ENCODE assay signal across 8 cellular contexts in genomic region chr6:3228791-3229565, GRCh38. TPM values are rescaled to one million over a fixed set of nuclear protein-coding genes. Genes with fewer than 3 reads are reported as not detected.
DNase-seq lines count a peak whose midpoint lies in the region; ATAC-seq, FAIRE-seq and TF ChIP-seq lines count a peak whose summit lies in the region.

No MANE protein-coding gene starts in this region.

- no peaks in the 10 kb centered on the region for H3K9me3 ChIP-seq in CD8-positive, alpha-beta T cell (ENCODE audit: low read length)
- H3K9me3 ChIP-seq in iPS DF 6.9 (ENCODE audit: control insufficient read depth, insufficient read depth, low read length): no peaks in the 10 kb centered on the region

- CTCF ChIA-PET in CD8-positive, alpha-beta T cell (lab: Charles Lee): interaction anchor here (1.0 to 2.2 kb wide), 2 partner anchors 18 to 23 kb away, joined by 4 to 6 read pairs; no protein-coding TSS in a partner anchor
- CTCF ChIA-PET in activated CD4-positive, alpha-beta memory T cell treated with anti-CD3 and anti-CD28 coated beads for 36 hours (lab: Charles Lee): interaction anchor here (0.6 to 2.0 kb wide), 4 partner anchors 11 to 102 kb away, joined by 3 to 9 read pairs (median 4); no protein-coding TSS in a partner anchor

- peaks cover 67% of the 10 kb centered on the region for H3K27me3 ChIP-seq in CD8-positive, alpha-beta T cell (ENCODE audit: insufficient read depth, low read length)
- H3K27me3 ChIP-seq in iPS DF 6.9 (ENCODE audit: control insufficient read depth, insufficient read depth, low read length): no peaks in the 10 kb centered on the region

- DNase-seq in CD8-positive, alpha-beta T cell: peak in 6 of 7 experiments; percentile 24 to 64 (median 36)
- DNase-seq in NCI-H128 (lab: John Stamatoyannopoulos, UW; ENCODE audit: unreplicated experiment) (peak; percentile 66), iPS DF 6.9 (ENCODE audit: low read depth, low spot score) (no peak), HTR-8/SVneo (ENCODE audit: insufficient read length, low spot score) (no peak)
- peak; percentile 61 for DNase-seq in activated CD4-positive, alpha-beta memory T cell treated with anti-CD3 and anti-CD28 coated beads for 36 hours

- H3K36me3 Mint-ChIP-seq in CD8-positive, alpha-beta T cell: no peaks in the 10 kb centered on the region
- no peaks in the 10 kb centered on the region for H3K36me3 Mint-ChIP-seq in activated CD4-positive, alpha-beta memory T cell treated with anti-CD3 and anti-CD28 coated beads for 36 hours
- H3K36me3 Mint-ChIP-seq in stimulated activated naive CD8-positive, alpha-beta T cell treated with anti-CD3 and anti-CD28 coated beads, Interleukin-15, Interleukin-2, amounts not matched to agents 100 ng/mL and 50 ng/mL, for 24 hours (ENCODE audit: low read depth): no peaks in the 10 kb centered on the region

- no peaks in the 10 kb centered on the region for H3K9me3 Mint-ChIP-seq in CD8-positive, alpha-beta T cell
- H3K9me3 Mint-ChIP-seq in activated CD4-positive, alpha-beta memory T cell treated with anti-CD3 and anti-CD28 coated beads for 36 hours: no peaks in the 10 kb centered on the region
- H3K9me3 Mint-ChIP-seq in stimulated activated naive CD8-positive, alpha-beta T cell treated with anti-CD3 and anti-CD28 coated beads, Interleukin-15, Interleukin-2, amounts not matched to agents 100 ng/mL and 50 ng/mL, for 24 hours: no peaks in the 10 kb centered on the region

- peak overlapping the region; percentile 86 for H3K4me3 Mint-ChIP-seq in CD8-positive, alpha-beta T cell
- H3K4me3 Mint-ChIP-seq in activated CD4-positive, alpha-beta memory T cell treated with anti-CD3 and anti-CD28 coated beads for 36 hours: peak overlapping the region; percentile 63
- H3K4me3 Mint-ChIP-seq in stimulated activated naive CD8-positive, alpha-beta T cell treated with anti-CD3 and anti-CD28 coated beads, Interleukin-15, Interleukin-2, amounts not matched to agents 100 ng/mL and 50 ng/mL, for 24 hours: peak overlapping the region; percentile 77

- peaks cover 57% of the 10 kb centered on the region for H3K4me1 ChIP-seq in CD8-positive, alpha-beta T cell (ENCODE audit: insufficient read depth, low read length)
- no peaks in the 10 kb centered on the region; the same call in 1 of the 2 replicates for H3K4me1 ChIP-seq in iPS DF 6.9 (ENCODE audit: control insufficient read depth, insufficient read depth, low read length)

- WGBS in iPS DF 6.9 (ENCODE audit: insufficient coverage, insufficient read length): no CpG with 5 or more reads among the region's 62 CpGs

- H3K27me3 Mint-ChIP-seq in CD8-positive, alpha-beta T cell (ENCODE audit: low read depth): peaks cover 64% of the 10 kb centered on the region
- peaks cover 73% of the 10 kb centered on the region for H3K27me3 Mint-ChIP-seq in activated CD4-positive, alpha-beta memory T cell treated with anti-CD3 and anti-CD28 coated beads for 36 hours
- H3K27me3 Mint-ChIP-seq in stimulated activated naive CD8-positive, alpha-beta T cell treated with anti-CD3 and anti-CD28 coated beads, Interleukin-15, Interleukin-2, amounts not matched to agents 100 ng/mL and 50 ng/mL, for 24 hours: peaks cover 84% of the 10 kb centered on the region

- ATAC-seq in CD8-positive, alpha-beta T cell: peak; percentile 50
- ATAC-seq in HG03175 (IDR thresholded peaks at IDR 0.05; ENCODE audit: unreplicated experiment): no peak
- ATAC-seq in GM21723 (IDR thresholded peaks at IDR 0.05; ENCODE audit: unreplicated experiment): no peak

- no peak overlapping the region for H3K27ac ChIP-seq in CD8-positive, alpha-beta T cell (ENCODE audit: low read depth, low read length)
- H3K27ac ChIP-seq in iPS DF 6.9 (ENCODE audit: low read length): no peak overlapping the region

- POLR2A ChIA-PET in CD8-positive, alpha-beta T cell (lab: Charles Lee): interaction anchor here (0.8 kb wide), 1 partner anchor 165 kb away, joined by 3 read pairs; no protein-coding TSS in a partner anchor
- POLR2A ChIA-PET in activated CD4-positive, alpha-beta memory T cell treated with anti-CD3 and anti-CD28 coated beads for 36 hours (lab: Charles Lee): no interaction called here

- peaks cover 48% of the 10 kb centered on the region for H3K4me1 Mint-ChIP-seq in CD8-positive, alpha-beta T cell (ENCODE audit: low read depth)
- H3K4me1 Mint-ChIP-seq in activated CD4-positive, alpha-beta memory T cell treated with anti-CD3 and anti-CD28 coated beads for 36 hours (ENCODE audit: low read depth): peaks cover 44% of the 10 kb centered on the region
- H3K4me1 Mint-ChIP-seq in stimulated activated naive CD8-positive, alpha-beta T cell treated with anti-CD3 and anti-CD28 coated beads, Interleukin-15, Interleukin-2, amounts not matched to agents 100 ng/mL and 50 ng/mL, for 24 hours (ENCODE audit: low read depth): peaks cover 50% of the 10 kb centered on the region

- FAIRE-seq in HTR-8/SVneo (lab: Jason Lieb, UNC): no peak

- peak overlapping the region; percentile 47 for H3K4me3 ChIP-seq in CD8-positive, alpha-beta T cell (ENCODE audit: low read depth, low read length)
- peak overlapping the region; percentile 37; the same call in 1 of the 2 replicates for H3K4me3 ChIP-seq in iPS DF 6.9 (ENCODE audit: low read length)

- H3K36me3 ChIP-seq in CD8-positive, alpha-beta T cell (ENCODE audit: insufficient read depth, low read length): no peaks in the 10 kb centered on the region
- H3K36me3 ChIP-seq in iPS DF 6.9 (ENCODE audit: control insufficient read depth, insufficient read depth, low read length): peaks cover 5% of the 10 kb centered on the region; the same call in 1 of the 2 replicates

- intact Hi-C loops in CD8-positive, alpha-beta T cell (cut with DNase I, micrococcal nuclease): loop anchor here (2.0 to 10.0 kb wide), 2 partner anchors 64 to 68 kb away; no protein-coding TSS in a partner anchor
- intact Hi-C loops in activated CD4-positive, alpha-beta memory T cell treated with anti-CD3 and anti-CD28 coated beads for 36 hours (cut with micrococcal nuclease): loop anchor here (2.0 kb wide), 2 partner anchors 22 to 66 kb away; no protein-coding TSS in a partner anchor

- TF ChIP-seq CTCF in CD8-positive, alpha-beta T cell (IDR thresholded peaks at IDR 0.05): no peak

- peak overlapping the region; percentile 5 for H3K27ac Mint-ChIP-seq in CD8-positive, alpha-beta T cell
- H3K27ac Mint-ChIP-seq in activated CD4-positive, alpha-beta memory T cell treated with anti-CD3 and anti-CD28 coated beads for 36 hours: peak overlapping the region; percentile 21
- H3K27ac Mint-ChIP-seq in stimulated activated naive CD8-positive, alpha-beta T cell treated with anti-CD3 and anti-CD28 coated beads, Interleukin-15, Interleukin-2, amounts not matched to agents 100 ng/mL and 50 ng/mL, for 24 hours: peak overlapping the region; percentile 40

RNA-seq across cellular contexts. Expression of gene TUBB2B, which starts 1.5 kb away (rescaled TPM):
- total RNA-seq in CD8-positive, alpha-beta T cell: 1 to 10 TPM in 1 of 2 experiments, under 1 TPM in 1; 0.78 to 1.7 TPM
- total RNA-seq in activated CD4-positive, alpha-beta memory T cell treated with anti-CD3 and anti-CD28 coated beads for 36 hours: under 1 TPM in 1 of 2 experiments, not detected in 1; 0.29 TPM

RNA-seq across cellular contexts. Expression of gene PSMG4, which starts 29.8 kb away (rescaled TPM):
- 10 to 100 TPM; 11.8 to 12.0 TPM for total RNA-seq in CD8-positive, alpha-beta T cell
- 10 to 100 TPM; 24.2 to 25.2 TPM for total RNA-seq in activated CD4-positive, alpha-beta memory T cell treated with anti-CD3 and anti-CD28 coated beads for 36 hours

Comparison
In these comparisons a context has a peak if more than half of its experiments do, and no peak if none do; other contexts are left out.
1. DNase-seq: peak in CD8-positive, alpha-beta T cell (6 of 7), NCI-H128 (single experiment) and activated CD4-positive, alpha-beta memory T cell treated with anti-CD3 and anti-CD28 coated beads for 36 hours (single experiment); none in iPS DF 6.9 (single experiment) and HTR-8/SVneo (single experiment).
2. Peak in every context shown above with its lines, with median percentiles within 50 percentile points of each other: H3K27ac Mint-ChIP-seq and H3K4me3 Mint-ChIP-seq.